ENCODE assay signal across 23 cellular contexts in genomic region chr16:376817-377418, GRCh38.
"Had no signal": no experiment of that assay in that cellular context is flagged by ENCODE, and none has a peak within 500 bp of the region (broad histone marks: within the 10 kb centered on the region; RNA-seq: fewer than 3 reads in every experiment).

No MANE protein-coding gene starts in this region.

- H3K36me3 ChIP-seq: neural progenitor cell, uterus had no signal

- H3K27me3 ChIP-seq: esophagus muscularis mucosa, right atrium auricular region, tibial nerve, upper lobe of right lung, uterus had no signal

- DNase-seq: cerebellar nuclear complex; effector memory CD4-positive, alpha-beta T cell; foreskin melanocyte; mesenchymal stem cell; midbrain; naive thymus-derived CD4-positive, alpha-beta T cell; nucleus accumbens; stimulated activated CD4-positive, alpha-beta T cell treated with anti-CD3 and anti-CD28 coated beads, Interleukin-15, amount 100 ng/mL, for 24 hours; stimulated activated CD4-positive, alpha-beta T cell treated with anti-CD3 and anti-CD28 coated beads, Interleukin-2, amount 100 ng/mL, for 48 hours; stimulated activated naive B cell treated with anti-CD40 and anti-IgM and Interleukin-4, amounts not matched to agents 10 μg/mL and 1 μg/mL and 100 μg/mL, for 72 hours; upper lobe of right lung; uterus had no signal

- H3K4me3 ChIP-seq: esophagus muscularis mucosa, neural progenitor cell, prostate gland, right atrium auricular region, skin epidermis, thoracic aorta, tibial nerve, upper lobe of right lung, uterus had no signal

- H2AFZ ChIP-seq: neural progenitor cell had no signal

- FAIRE-seq: colon, endothelial cell of umbilical vein, keratinocyte had no signal

- H3K4me1 ChIP-seq: uterus had no signal

- ATAC-seq: left lobe of liver; naive thymus-derived CD4-positive, alpha-beta T cell; stimulated activated naive B cell treated with anti-CD40 and anti-IgM and Interleukin-4, amounts not matched to agents 10 μg/mL and 1 μg/mL and 100 μg/mL, for 72 hours; upper lobe of right lung had no signal

- H3K27ac ChIP-seq: esophagus muscularis mucosa, neural progenitor cell, prostate gland, right atrium auricular region, skin epidermis, thoracic aorta, tibial nerve, upper lobe of right lung, uterus had no signal

- H3K9me3 ChIP-seq: esophagus muscularis mucosa, prostate gland, right atrium auricular region, thoracic aorta, tibial nerve, upper lobe of right lung, uterus had no signal

- H3K4me2 ChIP-seq: neural progenitor cell had no signal

- H3K9ac ChIP-seq: neural progenitor cell had no signal
